Comparison of ENCODE assay signal across 14 cellular contexts in genomic region chr11:31375866-31376265, GRCh38. TPM values are rescaled to one million over a fixed set of nuclear protein-coding genes. Genes with fewer than 3 reads are reported as not detected.
DNase-seq lines count a peak whose midpoint lies in the region; ATAC-seq lines count a peak whose summit lies in the region.
"Had no signal": no experiment of that assay in that cellular context is flagged by ENCODE, and none has a peak within 500 bp of the region (broad histone marks: within the 10 kb centered on the region; RNA-seq: fewer than 3 reads in every experiment).

No MANE protein-coding gene starts in this region.

- peak; percentile 51 to 65 for ATAC-seq in activated T-cell treated with anti-CD3 and anti-CD28 coated beads, Interleukin-2, amount 50 U/mL, for 4 hours
- ATAC-seq in activated T-helper 17 cell treated with anti-CD3 and anti-CD28 coated beads, Interleukin-2, amount 50 U/mL, for 72 hours (replicated peaks), result peak; percentile 72
- ATAC-seq in stimulated activated memory B cell treated with anti-CD40 and anti-IgM and Interleukin-4, amounts not matched to agents 10 μg/mL and 1 μg/mL and 100 μg/mL, for 72 hours, result no peak
- ATAC-seq: A549, GM23338 had no signal

- no peak overlapping the region for H3K27ac Mint-ChIP-seq in activated T-cell treated with anti-CD3 and anti-CD28 coated beads, Interleukin-2, amount 50 U/mL, for 24 hours
- no peak overlapping the region for H3K27ac Mint-ChIP-seq in activated T-helper 17 cell treated with anti-CD3 and anti-CD28 coated beads, Interleukin-2, amount 50 U/mL, for 72 hours
- no peak overlapping the region for H3K27ac Mint-ChIP-seq in stimulated activated memory B cell treated with anti-CD40 and anti-IgM and Interleukin-4, amounts not matched to agents 10 μg/mL and 1 μg/mL and 100 μg/mL, for 72 hours
- H3K27ac Mint-ChIP-seq: GM23338 had no signal

- peaks cover 16% of the 10 kb centered on the region for H3K36me3 Mint-ChIP-seq in activated T-cell treated with anti-CD3 and anti-CD28 coated beads, Interleukin-2, amount 50 U/mL, for 4 hours (ENCODE audit: insufficient read depth)
- peaks cover 52% of the 10 kb centered on the region for H3K36me3 Mint-ChIP-seq in activated T-cell treated with anti-CD3 and anti-CD28 coated beads, Interleukin-2, amount 50 U/mL, for 24 hours (ENCODE audit: low read depth)
- peaks cover 43% of the 10 kb centered on the region for H3K36me3 Mint-ChIP-seq in activated T-helper 17 cell treated with anti-CD3 and anti-CD28 coated beads, Interleukin-2, amount 50 U/mL, for 72 hours (ENCODE audit: low read depth)
- peaks cover 20% of the 10 kb centered on the region for H3K36me3 Mint-ChIP-seq in stimulated activated memory B cell treated with anti-CD40 and anti-IgM and Interleukin-4, amounts not matched to agents 10 μg/mL and 1 μg/mL and 100 μg/mL, for 72 hours

- no peak overlapping the region for H3K4me3 Mint-ChIP-seq in activated T-cell treated with anti-CD3 and anti-CD28 coated beads, Interleukin-2, amount 50 U/mL, for 4 hours
- H3K4me3 Mint-ChIP-seq in activated T-cell treated with anti-CD3 and anti-CD28 coated beads, Interleukin-2, amount 50 U/mL, for 24 hours, result no peak overlapping the region
- no peak overlapping the region for H3K4me3 Mint-ChIP-seq in activated T-helper 17 cell treated with anti-CD3 and anti-CD28 coated beads, Interleukin-2, amount 50 U/mL, for 72 hours
- H3K4me3 Mint-ChIP-seq in stimulated activated memory B cell treated with anti-CD40 and anti-IgM and Interleukin-4, amounts not matched to agents 10 μg/mL and 1 μg/mL and 100 μg/mL, for 72 hours, result no peak overlapping the region
- H3K4me3 Mint-ChIP-seq: GM23338 had no signal

- H3K27me3 Mint-ChIP-seq in activated T-cell treated with anti-CD3 and anti-CD28 coated beads, Interleukin-2, amount 50 U/mL, for 4 hours (ENCODE audit: low read depth), result no peaks in the 10 kb centered on the region
- no peaks in the 10 kb centered on the region for H3K27me3 Mint-ChIP-seq in activated T-cell treated with anti-CD3 and anti-CD28 coated beads, Interleukin-2, amount 50 U/mL, for 24 hours
- no peaks in the 10 kb centered on the region for H3K27me3 Mint-ChIP-seq in activated T-helper 17 cell treated with anti-CD3 and anti-CD28 coated beads, Interleukin-2, amount 50 U/mL, for 72 hours
- H3K27me3 Mint-ChIP-seq in stimulated activated memory B cell treated with anti-CD40 and anti-IgM and Interleukin-4, amounts not matched to agents 10 μg/mL and 1 μg/mL and 100 μg/mL, for 72 hours, result no peaks in the 10 kb centered on the region
- H3K27me3 Mint-ChIP-seq: CD4-positive, alpha-beta memory T cell had no signal

- DNase-seq in activated T-cell treated with anti-CD3 and anti-CD28 coated beads, Interleukin-2, amount 50 U/mL, for 4 hours, result no peak
- no peak for DNase-seq in activated T-cell treated with anti-CD3 and anti-CD28 coated beads, Interleukin-2, amount 50 U/mL, for 24 hours
- peak; percentile 9 for DNase-seq in stimulated activated CD4-positive, alpha-beta T cell treated with anti-CD3 and anti-CD28 coated beads, Interleukin-1b, Interleukin-23, amount 100 ng/mL, for 48 hours
- DNase-seq in stimulated activated CD4-positive, alpha-beta T cell treated with anti-CD3 and anti-CD28 coated beads, Interleukin-2, amount 100 ng/mL, for 48 hours, result no peak
- DNase-seq: BE2C; CD4-positive, alpha-beta memory T cell; DMS153; DMS79 treated with DMSO at 0.1 percent for 48 hours; EL; H7 had no signal

- H3K4me1 Mint-ChIP-seq in activated T-cell treated with anti-CD3 and anti-CD28 coated beads, Interleukin-2, amount 50 U/mL, for 4 hours (ENCODE audit: low read depth), result peaks cover 20% of the 10 kb centered on the region
- H3K4me1 Mint-ChIP-seq in activated T-cell treated with anti-CD3 and anti-CD28 coated beads, Interleukin-2, amount 50 U/mL, for 24 hours (ENCODE audit: low read depth), result peaks cover 45% of the 10 kb centered on the region
- peaks cover 21% of the 10 kb centered on the region for H3K4me1 Mint-ChIP-seq in activated T-helper 17 cell treated with anti-CD3 and anti-CD28 coated beads, Interleukin-2, amount 50 U/mL, for 72 hours
- H3K4me1 Mint-ChIP-seq in stimulated activated memory B cell treated with anti-CD40 and anti-IgM and Interleukin-4, amounts not matched to agents 10 μg/mL and 1 μg/mL and 100 μg/mL, for 72 hours, result peaks cover 41% of the 10 kb centered on the region

- H3K9me3 Mint-ChIP-seq in activated T-cell treated with anti-CD3 and anti-CD28 coated beads, Interleukin-2, amount 50 U/mL, for 4 hours, result no peaks in the 10 kb centered on the region
- H3K9me3 Mint-ChIP-seq in activated T-cell treated with anti-CD3 and anti-CD28 coated beads, Interleukin-2, amount 50 U/mL, for 24 hours, result peaks cover 2% of the 10 kb centered on the region
- no peaks in the 10 kb centered on the region for H3K9me3 Mint-ChIP-seq in activated T-helper 17 cell treated with anti-CD3 and anti-CD28 coated beads, Interleukin-2, amount 50 U/mL, for 72 hours
- no peaks in the 10 kb centered on the region for H3K9me3 Mint-ChIP-seq in stimulated activated memory B cell treated with anti-CD40 and anti-IgM and Interleukin-4, amounts not matched to agents 10 μg/mL and 1 μg/mL and 100 μg/mL, for 72 hours
- H3K9me3 Mint-ChIP-seq: CD4-positive, alpha-beta memory T cell; GM23338 had no signal

RNA-seq across cellular contexts. Expression of gene DNAJC24, which starts 6.2 kb away (rescaled TPM):
- total RNA-seq in activated T-cell treated with anti-CD3 and anti-CD28 coated beads, Interleukin-2, amount 50 U/mL, for 4 hours, result 10 to 100 TPM; 21.5 to 26.0 (median 24.6) TPM
- 10 to 100 TPM; 10.5 to 18.9 TPM for total RNA-seq in activated T-helper 17 cell treated with anti-CD3 and anti-CD28 coated beads, Interleukin-2, amount 50 U/mL, for 72 hours

RNA-seq across cellular contexts. Expression of gene DCDC1, which starts 6.3 kb away (rescaled TPM):
- under 1 TPM in 1 of 3 donors, not detected in 2; 0.19 TPM for total RNA-seq in activated T-cell treated with anti-CD3 and anti-CD28 coated beads, Interleukin-2, amount 50 U/mL, for 4 hours
- under 1 TPM; 0.11 to 0.26 TPM for total RNA-seq in activated T-helper 17 cell treated with anti-CD3 and anti-CD28 coated beads, Interleukin-2, amount 50 U/mL, for 72 hours
